Comparison of ENCODE assay signal across 22 cellular contexts in the genomic region with DNA sequence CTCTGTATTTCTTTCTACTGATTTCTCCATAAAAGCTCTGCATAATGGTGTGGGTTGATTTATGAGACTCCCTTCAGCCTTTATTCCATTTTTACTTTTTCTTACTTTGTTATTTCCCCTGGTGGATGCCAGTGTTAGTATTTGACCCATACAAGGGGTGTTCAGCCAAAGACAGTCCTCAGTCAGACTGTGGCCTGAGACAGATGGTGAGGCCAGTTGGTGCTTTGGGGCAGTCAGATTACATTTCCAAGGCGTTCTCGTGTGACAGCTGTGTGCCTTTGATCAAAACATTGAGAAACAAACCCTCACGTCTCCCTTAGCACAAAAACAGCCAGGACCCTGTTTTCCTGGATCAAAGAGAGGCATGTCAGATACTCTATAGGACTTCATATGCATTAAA. TPM values are rescaled to one million over a fixed set of nuclear protein-coding genes. Genes with fewer than 3 reads are reported as not detected.
DNase-seq lines count a peak whose midpoint lies in the region; ATAC-seq and TF ChIP-seq lines count a peak whose summit lies in the region.
"Had no signal": no experiment of that assay in that cellular context is flagged by ENCODE, and none has a peak within 500 bp of the region (broad histone marks: within the 10 kb centered on the region; RNA-seq: fewer than 3 reads in every experiment).

No MANE protein-coding gene starts in this region.

- no peak overlapping the region for H3K4me3 ChIP-seq in esophagus muscularis mucosa
- H3K4me3 ChIP-seq: MG63, Peyer's patch, SJCRH30 had no signal

- 32% methylated on average over 3 of the region's 3 CpGs for WGBS in esophagus muscularis mucosa

- H3K4me1 ChIP-seq in esophagus muscularis mucosa = peaks cover 0 to 13% (median 4%) of the 10 kb centered on the region in 4 donors
- H3K4me1 ChIP-seq: Peyer's patch had no signal

- H3K27ac Mint-ChIP-seq in nephron = peak overlapping the region; percentile 67 to 88 (median 74)

- no peak for TF ChIP-seq POLR2A in esophagus muscularis mucosa (IDR thresholded peaks at IDR 0.05; ENCODE audit: low read depth)

- H3K36me3 Mint-ChIP-seq in nephron (ENCODE audit: low read depth) = no peaks in the 10 kb centered on the region
- H3K36me3 Mint-ChIP-seq: CD8-positive, alpha-beta memory T cell had no signal

- H3K27ac ChIP-seq in esophagus muscularis mucosa (replicated peaks in 1 of 4) = no peak overlapping the region
- H3K27ac ChIP-seq: C4-2B, Peyer's patch, SJCRH30 had no signal

- intact Hi-C loops in esophagus muscularis mucosa (cut with DNase I) = no loop called here

- H3K9me3 ChIP-seq in esophagus muscularis mucosa = peaks cover 0 to 6% (median 2%) of the 10 kb centered on the region in 4 donors
- H3K9me3 ChIP-seq: MG63, Peyer's patch, SJCRH30 had no signal

- H3K27me3 Mint-ChIP-seq in nephron (ENCODE audit: low read depth) = no peaks in the 10 kb centered on the region

- H3K27me3 ChIP-seq in esophagus muscularis mucosa = peaks cover 0 to 4% (median 0%) of the 10 kb centered on the region in 4 donors
- H3K27me3 ChIP-seq: Peyer's patch, SJCRH30 had no signal

- peak; percentile 73 for DNase-seq in DMS 273 treated with DMSO at 0.1 percent for 48 hours (lab: John Stamatoyannopoulos, UW)
- DNase-seq in NCI-H524 treated with DMSO at 0.1 percent for 48 hours (lab: John Stamatoyannopoulos, UW) = peak; percentile 71
- DNase-seq in cerebellum (ENCODE audit: low spot score) = peak; percentile 53
- DNase-seq in esophagus muscularis mucosa (ENCODE audit: extremely low spot score) = no peak
- DNase-seq in foreskin melanocyte = no peak
- DNase-seq: Calu3; CD8-positive, alpha-beta memory T cell; EL; H7; Kasumi-1; MG63; NCI-H1105; NCI-H2081; NK-92 treated with Interleukin-12 subunit alpha and Interleukin-12 subunit beta, amount 100 ng/mL, for 24 hours; Peyer's patch had no signal

- H3K4me3 Mint-ChIP-seq in nephron = peak overlapping the region in 1 of 3 experiments; percentile 43
- H3K4me3 Mint-ChIP-seq: CD8-positive, alpha-beta memory T cell had no signal

- no peak for TF ChIP-seq EP300 in esophagus muscularis mucosa (IDR thresholded peaks at IDR 0.05)

- no peaks in the 10 kb centered on the region for H3K36me3 ChIP-seq in esophagus muscularis mucosa
- H3K36me3 ChIP-seq: MG63, Peyer's patch, SJCRH30 had no signal

- no peak for TF ChIP-seq CTCF in nephron (IDR thresholded peaks at IDR 0.05; ENCODE audit: unreplicated experiment in 3 of 3)
- TF ChIP-seq CTCF in esophagus muscularis mucosa (IDR thresholded peaks at IDR 0.05) = no peak

- peaks cover 29% of the 10 kb centered on the region for H3K9me3 Mint-ChIP-seq in nephron

- H3K4me1 Mint-ChIP-seq in nephron = peaks cover 47% of the 10 kb centered on the region
- H3K4me1 Mint-ChIP-seq: CD8-positive, alpha-beta memory T cell had no signal

- ATAC-seq in HG02973 (IDR thresholded peaks at IDR 0.05; ENCODE audit: unreplicated experiment) (no peak), HG03521 (IDR thresholded peaks at IDR 0.05; ENCODE audit: unreplicated experiment) (no peak)

RNA-seq across cellular contexts. Expression of a gene that starts 31.3 kb away (rescaled TPM):
- 21.1 TPM for total RNA-seq in cerebellum
- under 1 TPM in 1 of 4 donors, not detected in 3; 0.65 TPM for total RNA-seq in esophagus muscularis mucosa
- total RNA-seq: A172; Calu3; CD8-positive, alpha-beta memory T cell; H7; OCI-LY7; Peyer's patch had no signal

Comparison
In these comparisons a context has a peak if more than half of its experiments do, and no peak if none do; other contexts are left out.
1. DNase-seq: peak in DMS 273 treated with DMSO at 0.1 percent for 48 hours (single experiment), NCI-H524 treated with DMSO at 0.1 percent for 48 hours (single experiment) and cerebellum (single experiment); none in esophagus muscularis mucosa (single experiment) and foreskin melanocyte (single experiment).
2. RNA of a gene that starts 31.3 kb away (total RNA-seq): 21.1 TPM in cerebellum (single experiment); 0.65 TPM in esophagus muscularis mucosa; every median in the first group is over 10 times any median in the second.